ENCODE assay signal across 7 cellular contexts in the genomic region with DNA sequence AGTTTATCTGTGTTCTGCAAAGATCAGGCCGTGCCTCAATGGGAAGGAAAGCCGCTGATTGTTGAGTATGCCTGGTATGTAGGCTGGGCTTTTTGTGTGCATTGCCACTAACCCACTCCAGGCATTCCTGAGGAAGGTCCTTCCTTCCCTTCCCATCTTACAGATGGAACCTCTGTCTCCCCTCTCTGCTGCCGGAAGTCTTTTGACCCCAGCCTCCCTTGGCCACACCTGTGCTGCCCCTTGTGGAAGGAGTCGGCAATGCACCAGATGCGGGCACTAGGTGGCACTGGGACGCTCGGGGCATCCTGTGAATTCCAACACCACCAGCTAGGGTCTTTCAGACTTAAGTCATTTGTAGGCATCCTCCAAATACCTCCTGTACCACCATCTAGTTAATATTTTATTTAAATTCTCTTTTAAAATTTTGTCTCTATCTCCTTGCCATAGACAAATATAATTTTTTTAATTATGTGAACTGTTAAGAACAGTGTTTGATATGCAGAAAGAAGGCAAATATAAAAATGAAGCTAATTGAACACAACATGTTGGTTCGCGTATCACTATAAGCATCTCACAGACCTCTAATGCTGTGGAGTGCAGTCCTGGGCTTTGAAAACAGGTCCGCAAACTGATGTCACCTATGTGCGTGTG.
DNase-seq lines count a peak whose midpoint lies in the region; ATAC-seq and TF ChIP-seq lines count a peak whose summit lies in the region.

No MANE protein-coding gene starts in this region.

- peaks cover 32% of the 10 kb centered on the region for H3K4me1 ChIP-seq in OCI-LY3 (ENCODE audit: low read length)

- no peaks in the 10 kb centered on the region for H4K20me1 ChIP-seq in OCI-LY3 (ENCODE audit: insufficient read depth, low read length)

- DNase-seq in GM13977 (ENCODE audit: low spot score) (peak; percentile 52), left ventricle myocardium superior (peak; percentile 58), NCI-H187 (lab: John Stamatoyannopoulos, UW) (no peak)
- peak; percentile 37 for DNase-seq in activated T-helper 9 cell treated with anti-CD3 and anti-CD28 coated beads, Interleukin-2, amount 50 U/mL, for 16 hours (ENCODE audit: low read depth)
- peak; percentile 61 to 73 for DNase-seq in stimulated activated CD4-positive, alpha-beta T cell treated with anti-CD3 and anti-CD28 coated beads, Interleukin-4, amount 100 ng/mL, for 4 hours

- H3K36me3 ChIP-seq in OCI-LY3 (replicated peaks; ENCODE audit: low read depth, low read length) = no peaks in the 10 kb centered on the region

- no peak overlapping the region for H3K9ac ChIP-seq in OCI-LY3 (ENCODE audit: low read length)

- peak; percentile 56 for ATAC-seq in left ventricle myocardium superior
- ATAC-seq in HG03025 (IDR thresholded peaks at IDR 0.05; ENCODE audit: low FRiP score, unreplicated experiment) = no peak

- H2AFZ ChIP-seq in OCI-LY3 (ENCODE audit: low read depth, low read length) = no peak overlapping the region

- TF ChIP-seq CTCF in GM13977 (IDR thresholded peaks at IDR 0.05; ENCODE audit: extremely low read depth, insufficient read depth, missing control alignments) (peak; percentile 94), OCI-LY3 (IDR thresholded peaks at IDR 0.05; ENCODE audit: low read depth, low read length) (peak; percentile 97)

- intact Hi-C loops in left ventricle myocardium superior (cut with micrococcal nuclease) = no loop called here

- H3K4me3 ChIP-seq in OCI-LY3 (ENCODE audit: low read length) = no peak overlapping the region

- no peak overlapping the region for H3K27ac ChIP-seq in OCI-LY3 (ENCODE audit: low read length)

- no peaks in the 10 kb centered on the region for H3K79me2 ChIP-seq in OCI-LY3 (ENCODE audit: low read length)

- H3K27me3 ChIP-seq in OCI-LY3 (ENCODE audit: low read depth, low read length) = no peaks in the 10 kb centered on the region

- H3K9me3 ChIP-seq in OCI-LY3 (ENCODE audit: insufficient read depth, low read length) = no peaks in the 10 kb centered on the region

- in situ Hi-C loops in GM13977 (cut with MboI; ENCODE audit: low pct_unique_long_range_greater_than_20kb, low sequenced_read_pairs, unreplicated experiment) = no loop called here

- no peak overlapping the region for H3K4me2 ChIP-seq in OCI-LY3 (ENCODE audit: low read length)

Comparison
In these comparisons a context has a peak if more than half of its experiments do, and no peak if none do; other contexts are left out.
1. DNase-seq: peak in GM13977 (single experiment), activated T-helper 9 cell treated with anti-CD3 and anti-CD28 coated beads, Interleukin-2, amount 50 U/mL, for 16 hours (single experiment), left ventricle myocardium superior (single experiment) and stimulated activated CD4-positive, alpha-beta T cell treated with anti-CD3 and anti-CD28 coated beads, Interleukin-4, amount 100 ng/mL, for 4 hours (2 of 2); none in NCI-H187 (0 of 2).